13 cellular contexts compared by ENCODE assay signal in genomic region chr7:135207739-135208416, GRCh38. TPM values are rescaled to one million over a fixed set of nuclear protein-coding genes. Genes with fewer than 3 reads are reported as not detected.
DNase-seq lines count a peak whose midpoint lies in the region; ATAC-seq and TF ChIP-seq lines count a peak whose summit lies in the region.
"Had no signal": no experiment of that assay in that cellular context is flagged by ENCODE, and none has a peak within 500 bp of the region (broad histone marks: within the 10 kb centered on the region; RNA-seq: fewer than 3 reads in every experiment).

No MANE protein-coding gene starts in this region.

- H3K9me3 ChIP-seq in BLaER1 (no peaks in the 10 kb centered on the region), T-helper 17 cell (ENCODE audit: control insufficient read depth, low read length, poor library complexity, severe bottlenecking) (no peaks in the 10 kb centered on the region), left lung (no peaks in the 10 kb centered on the region)

- DNase-seq in T-helper 17 cell (no peak), left lung (no peak), SIG-M5 (lab: John Stamatoyannopoulos, UW) (no peak), NAMALWA (ENCODE audit: low spot score) (no peak)
- DNase-seq: activated CD4-positive, alpha-beta T cell treated with anti-CD3 and anti-CD28 coated beads for 4 hours; activated naive CD4-positive, alpha-beta T cell treated with anti-CD3 and anti-CD28 coated beads for 36 hours; NCI-H1105 treated with DMSO at 0.1 percent for 48 hours had no signal

- no peaks in the 10 kb centered on the region for H3K27me3 Mint-ChIP-seq in T-helper 17 cell

- peak overlapping the region; percentile 7 for H3K4me3 Mint-ChIP-seq in T-helper 17 cell
- H3K4me3 Mint-ChIP-seq: activated naive CD4-positive, alpha-beta T cell treated with anti-CD3 and anti-CD28 coated beads for 36 hours had no signal

- H3K4me1 Mint-ChIP-seq in T-helper 17 cell: peaks cover 24% of the 10 kb centered on the region

- H4K20me1 ChIP-seq in BLaER1: no peaks in the 10 kb centered on the region

- H3K27ac ChIP-seq in BLaER1 (peak overlapping the region; percentile 53; the same call in 1 of the 2 replicates), left lung (peak overlapping the region; percentile 20 to 55)

- H3K4me1 ChIP-seq in BLaER1: peaks cover 78% of the 10 kb centered on the region
- peaks cover 30 to 50% of the 10 kb centered on the region in 2 donors for H3K4me1 ChIP-seq in left lung

- H3K36me3 Mint-ChIP-seq in T-helper 17 cell (ENCODE audit: low read depth): peaks cover 7% of the 10 kb centered on the region

- H3K27me3 ChIP-seq in BLaER1: no peaks in the 10 kb centered on the region
- no peaks in the 10 kb centered on the region for H3K27me3 ChIP-seq in left lung

- H3K9ac ChIP-seq in BLaER1: peak overlapping the region; percentile 47; the same call in 1 of the 2 replicates

- intact Hi-C loops in left lung (cut with DNase I): no loop called here

- H3K27ac Mint-ChIP-seq in T-helper 17 cell: peak overlapping the region; percentile 16
- H3K27ac Mint-ChIP-seq: activated naive CD4-positive, alpha-beta T cell treated with anti-CD3 and anti-CD28 coated beads for 36 hours had no signal

- peaks cover 9% of the 10 kb centered on the region for H3K36me3 ChIP-seq in BLaER1
- peaks cover 0 to 31% of the 10 kb centered on the region in 2 donors for H3K36me3 ChIP-seq in left lung

- peak overlapping the region; percentile 78 for H3K4me2 ChIP-seq in BLaER1

- ATAC-seq in GM18909 (IDR thresholded peaks at IDR 0.05; ENCODE audit: poor library complexity, unreplicated experiment) (peak; percentile 16), T-helper 17 cell (no peak), left lung (peak; percentile 12), GM19455 (IDR thresholded peaks at IDR 0.05; ENCODE audit: unreplicated experiment) (no peak), HG02970 (IDR thresholded peaks at IDR 0.05; ENCODE audit: low FRiP score, unreplicated experiment) (no peak)

- no peak for TF ChIP-seq CTCF in left lung (IDR thresholded peaks at IDR 0.05)

- H3K4me3 ChIP-seq in BLaER1 (no peak overlapping the region), left lung (no peak overlapping the region)

RNA-seq across cellular contexts. Expression of gene WDR91, which starts 3.4 kb away (rescaled TPM):
- total RNA-seq in T-helper 17 cell (10 to 100 TPM; 31.6 to 37.5 TPM), left lung (10 to 100 TPM; 22.9 to 27.9 TPM)

RNA-seq across cellular contexts. Expression of gene STRA8, which starts 25.8 kb away (rescaled TPM):
- total RNA-seq in T-helper 17 cell (not detected), left lung (not detected)
- total RNA-seq: activated naive CD4-positive, alpha-beta T cell treated with anti-CD3 and anti-CD28 coated beads for 36 hours; pulmonary artery endothelial cell; subcutaneous adipose tissue had no signal

RNA-seq across cellular contexts. Expression of gene CYREN, which starts 37.4 kb away (rescaled TPM):
- total RNA-seq in T-helper 17 cell: 10 to 100 TPM; 21.0 to 23.2 TPM
- 10 to 100 TPM; 32.1 to 39.9 TPM for total RNA-seq in left lung

Comparison
In these comparisons a context has a peak if more than half of its experiments do, and no peak if none do; other contexts are left out.
1. ATAC-seq: peak in GM18909 (single experiment) and left lung (single experiment); none in T-helper 17 cell (single experiment), GM19455 (single experiment) and HG02970 (single experiment).